In genomic region chr7:85749715-85750453, GRCh38 we compare ENCODE assay signal across 1 cellular context.
TF ChIP-seq lines count a peak whose summit lies in the region.

No MANE protein-coding gene starts in this region.

TF ChIP-seq in HepG2, 621 proteins besides CTCF, POLR2A, EP300 and RAD21 (continued from another document):
- TF ChIP-seq ZBTB25 (CRISPR knock-in tag; IDR thresholded peaks at IDR 0.05) = no peak
- TF ChIP-seq TFE3 (CRISPR knock-in tag; IDR thresholded peaks at IDR 0.05) = no peak
